ENCODE assay signal across 9 cellular contexts in the genomic region with DNA sequence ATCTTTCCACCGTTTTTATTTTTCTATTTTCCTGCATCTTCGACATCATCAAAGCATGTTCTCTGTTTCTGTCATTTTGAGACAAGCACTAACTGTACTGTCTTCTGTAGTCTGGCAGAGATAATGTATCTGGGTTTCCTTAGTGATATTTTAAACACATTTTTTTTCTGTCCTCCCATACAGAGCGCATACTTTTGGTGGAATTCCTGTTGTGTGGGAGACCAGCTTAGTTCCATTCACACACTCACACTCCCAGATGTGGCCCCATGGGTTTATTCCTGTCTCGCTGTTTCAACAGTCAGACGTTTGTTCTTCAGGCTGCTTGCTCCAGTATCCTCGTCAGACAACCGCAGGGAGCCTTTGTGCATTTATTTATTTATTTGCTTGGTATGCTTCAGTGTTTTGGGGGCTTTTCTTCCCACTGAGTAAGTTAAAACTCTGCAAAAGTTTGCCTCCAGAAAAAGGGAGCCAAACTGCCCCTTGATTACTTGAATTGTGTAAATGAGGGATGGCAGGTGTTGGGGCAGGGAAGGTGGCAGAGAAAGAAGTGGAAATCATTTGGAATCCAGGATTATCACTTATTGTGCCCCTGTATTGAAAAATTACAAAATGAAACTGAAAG.
A peak's percentile ranks its signal among the peaks of the same experiment; 100 is the strongest.
DNase-seq lines count a peak whose midpoint lies in the region; ATAC-seq and TF ChIP-seq lines count a peak whose summit lies in the region.
"Had no signal": no experiment of that assay in that cellular context is flagged by ENCODE, and none has a peak within 500 bp of the region (broad histone marks: within the 10 kb centered on the region; RNA-seq: fewer than 3 reads in every experiment).

No MANE protein-coding gene starts in this region.

- H3K9me3 Mint-ChIP-seq in CD8-positive, alpha-beta memory T cell, result peaks cover 0 to 5% (median 0%) of the 10 kb centered on the region in 5 donors
- H3K9me3 Mint-ChIP-seq in activated CD4-positive, alpha-beta memory T cell treated with anti-CD3 and anti-CD28 coated beads for 36 hours, result peaks cover 3% of the 10 kb centered on the region

- TF ChIP-seq CTCF in RWPE2 (IDR thresholded peaks at IDR 0.05; ENCODE audit: poor library complexity, severe bottlenecking) (no peak), fibroblast of the aortic adventitia (IDR thresholded peaks at IDR 0.05; ENCODE audit: insufficient read depth, low read length) (no peak)

- no peak overlapping the region for H3K14ac ChIP-seq in neuronal stem cell (ENCODE audit: low read length)

- H3K36me3 ChIP-seq in RWPE2 (ENCODE audit: low read depth) (no peaks in the 10 kb centered on the region), neuronal stem cell (replicated peaks in 1 of 2; ENCODE audit: control insufficient read depth in 2 of 2, insufficient read depth in 2 of 2, low read length in 2 of 2) (no peaks in the 10 kb centered on the region)
- no peaks in the 10 kb centered on the region for H3K36me3 ChIP-seq in CD8-positive, alpha-beta memory T cell (ENCODE audit: insufficient read depth, low read length)

- no peaks in the 10 kb centered on the region for H3K27me3 ChIP-seq in RWPE2 (ENCODE audit: insufficient read depth, poor library complexity, severe bottlenecking)
- H3K27me3 ChIP-seq in neuronal stem cell (ENCODE audit: control insufficient read depth in 3 of 3, insufficient read depth in 3 of 3, low read depth in 1 of 3, low read length in 3 of 3), result no peaks in the 10 kb centered on the region
- H3K27me3 ChIP-seq in CD8-positive, alpha-beta memory T cell (ENCODE audit: insufficient read depth, low read length, poor library complexity, severe bottlenecking), result no peaks in the 10 kb centered on the region

- peaks cover 0 to 1% of the 10 kb centered on the region in 2 donors for H3K27me3 Mint-ChIP-seq in CD8-positive, alpha-beta memory T cell
- H3K27me3 Mint-ChIP-seq in activated CD4-positive, alpha-beta memory T cell treated with anti-CD3 and anti-CD28 coated beads for 36 hours, result no peaks in the 10 kb centered on the region
- H3K27me3 Mint-ChIP-seq: activated B cell treated with CpG ODN at 0.5 μM for 24 hours had no signal

- H3K18ac ChIP-seq in neuronal stem cell (ENCODE audit: low read length), result no peak overlapping the region

- ATAC-seq in RWPE2 (ENCODE audit: low read depth), result no peak
- ATAC-seq in GM21576 (IDR thresholded peaks at IDR 0.05; ENCODE audit: unreplicated experiment), result no peak

- POLR2A ChIA-PET in CD8-positive, alpha-beta memory T cell (lab: Charles Lee), result no interaction called here
- POLR2A ChIA-PET in activated CD4-positive, alpha-beta memory T cell treated with anti-CD3 and anti-CD28 coated beads for 36 hours (lab: Charles Lee), result no interaction called here

- no CpG with 5 or more reads among the region's 7 CpGs for WGBS in neuronal stem cell (ENCODE audit: extremely low coverage in 2 of 2, insufficient read length in 2 of 2, insufficient replicate concordance in 1 of 2), 2 donors

- H4K91ac ChIP-seq in neuronal stem cell (ENCODE audit: low read depth, low read length, poor library complexity), result no peak overlapping the region

- peak overlapping the region; percentile 94 for H3K27ac ChIP-seq in RWPE2 (ENCODE audit: poor library complexity, severe bottlenecking)
- peak overlapping the region; percentile 67 for H3K27ac ChIP-seq in neuronal stem cell (replicated peaks; ENCODE audit: low read length)
- H3K27ac ChIP-seq in CD8-positive, alpha-beta memory T cell (ENCODE audit: low read depth, low read length), result no peak overlapping the region

- H3K4ac ChIP-seq in neuronal stem cell (ENCODE audit: low read length), result no peak overlapping the region

- H3K36me3 Mint-ChIP-seq in CD8-positive, alpha-beta memory T cell, result peaks cover 0 to 11% (median 3%) of the 10 kb centered on the region in 3 donors
- H3K36me3 Mint-ChIP-seq in activated CD4-positive, alpha-beta memory T cell treated with anti-CD3 and anti-CD28 coated beads for 36 hours, result no peaks in the 10 kb centered on the region

- H2AK5ac ChIP-seq in neuronal stem cell (ENCODE audit: low read depth, low read length), result no peak overlapping the region

- no peak overlapping the region for H2BK5ac ChIP-seq in neuronal stem cell (ENCODE audit: low read length)

- H3K23ac ChIP-seq in neuronal stem cell (ENCODE audit: low read depth, low read length, poor library complexity), result no peak overlapping the region

- no peak overlapping the region for H2BK120ac ChIP-seq in neuronal stem cell (ENCODE audit: low read depth, low read length)

- H3K79me1 ChIP-seq in neuronal stem cell (ENCODE audit: low read depth, low read length), result no peaks in the 10 kb centered on the region

- H3K4me2 ChIP-seq in neuronal stem cell (ENCODE audit: insufficient read depth, low read length, poor library complexity, severe bottlenecking), result no peak overlapping the region

- H3K4me3 Mint-ChIP-seq in CD8-positive, alpha-beta memory T cell, result no peak overlapping the region
- H3K4me3 Mint-ChIP-seq in activated CD4-positive, alpha-beta memory T cell treated with anti-CD3 and anti-CD28 coated beads for 36 hours, result no peak overlapping the region
- H3K4me3 Mint-ChIP-seq: activated B cell treated with CpG ODN at 0.5 μM for 24 hours had no signal

- no peak overlapping the region for H2BK15ac ChIP-seq in neuronal stem cell (ENCODE audit: low read length)

- CTCF ChIA-PET in CD8-positive, alpha-beta memory T cell (lab: Charles Lee), result no interaction called here
- CTCF ChIA-PET in activated CD4-positive, alpha-beta memory T cell treated with anti-CD3 and anti-CD28 coated beads for 36 hours (lab: Charles Lee), result no interaction called here

- peak overlapping the region; percentile 42 for H2AFZ ChIP-seq in neuronal stem cell (ENCODE audit: low read length)

- H4K8ac ChIP-seq in neuronal stem cell (ENCODE audit: low read depth, low read length), result no peak overlapping the region

- no peak overlapping the region for H3K4me3 ChIP-seq in RWPE2 (ENCODE audit: severe bottlenecking)
- peak overlapping the region; percentile 50 for H3K4me3 ChIP-seq in fibroblast of the aortic adventitia (ENCODE audit: low read depth, low read length)
- H3K4me3 ChIP-seq in neuronal stem cell (ENCODE audit: low read length in 2 of 2), result peak overlapping the region in 1 of 2 donors; percentile 5
- H3K4me3 ChIP-seq in CD8-positive, alpha-beta memory T cell (ENCODE audit: low read length), result no peak overlapping the region

- peaks cover 11 to 34% (median 20%) of the 10 kb centered on the region in 3 donors for H3K4me1 Mint-ChIP-seq in CD8-positive, alpha-beta memory T cell
- H3K4me1 Mint-ChIP-seq in activated CD4-positive, alpha-beta memory T cell treated with anti-CD3 and anti-CD28 coated beads for 36 hours (ENCODE audit: low read depth), result peaks cover 32% of the 10 kb centered on the region

- no peak overlapping the region for H3K27ac Mint-ChIP-seq in CD8-positive, alpha-beta memory T cell
- H3K27ac Mint-ChIP-seq in activated CD4-positive, alpha-beta memory T cell treated with anti-CD3 and anti-CD28 coated beads for 36 hours, result no peak overlapping the region
- H3K27ac Mint-ChIP-seq: activated B cell treated with CpG ODN at 0.5 μM for 24 hours had no signal

- H3K9me3 ChIP-seq in RWPE2 (ENCODE audit: severe bottlenecking), result no peaks in the 10 kb centered on the region
- H3K9me3 ChIP-seq in neuronal stem cell (replicated peaks in 1 of 2; ENCODE audit: control insufficient read depth in 2 of 2, insufficient read depth in 1 of 2, low read depth in 1 of 2, low read length in 2 of 2), result no peaks in the 10 kb centered on the region
- H3K9me3 ChIP-seq in CD8-positive, alpha-beta memory T cell (ENCODE audit: low read length), result no peaks in the 10 kb centered on the region

- intact Hi-C loops in activated CD4-positive, alpha-beta memory T cell treated with anti-CD3 and anti-CD28 coated beads for 36 hours (cut with micrococcal nuclease), result loop anchor here (2.0 to 10.0 kb wide), 4 partner anchors 100 to 427 kb away; no protein-coding TSS in a partner anchor

- H3K9ac ChIP-seq in neuronal stem cell (ENCODE audit: low read depth, low read length, poor library complexity), result no peak overlapping the region

- DNase-seq in AG08395 (ENCODE audit: low spot score), result peak; percentile 78
- DNase-seq in RWPE2 (ENCODE audit: low spot score), result no peak
- DNase-seq in fibroblast of the aortic adventitia (ENCODE audit: low read depth), result peak; percentile 99
- peak; percentile 29 for DNase-seq in neuronal stem cell (ENCODE audit: low spot score)
- DNase-seq in CD8-positive, alpha-beta memory T cell, result no peak
- no peak for DNase-seq in nucleus accumbens (lab: John Stamatoyannopoulos, UW)
- no peak for DNase-seq in activated CD4-positive, alpha-beta memory T cell treated with anti-CD3 and anti-CD28 coated beads for 36 hours
- DNase-seq: activated B cell treated with CpG ODN at 0.5 μM for 24 hours had no signal

- H3K4me1 ChIP-seq in RWPE2 (ENCODE audit: insufficient read depth, poor library complexity, severe bottlenecking) (peaks cover 39% of the 10 kb centered on the region), neuronal stem cell (ENCODE audit: control insufficient read depth in 2 of 2, insufficient read depth in 1 of 2, low read depth in 1 of 2, low read length in 2 of 2) (peaks cover 3 to 26% of the 10 kb centered on the region in 2 donors)
- H3K4me1 ChIP-seq in CD8-positive, alpha-beta memory T cell (ENCODE audit: insufficient read depth, low read length), result no peaks in the 10 kb centered on the region

- H2BK12ac ChIP-seq in neuronal stem cell (ENCODE audit: low read length), result no peak overlapping the region

Comparison
In these comparisons a context has a peak if more than half of its experiments do, and no peak if none do; other contexts are left out.
1. DNase-seq: peak in AG08395 (single experiment), fibroblast of the aortic adventitia (single experiment) and neuronal stem cell (single experiment); none in RWPE2 (single experiment), CD8-positive, alpha-beta memory T cell (0 of 5), nucleus accumbens (0 of 56) and activated CD4-positive, alpha-beta memory T cell treated with anti-CD3 and anti-CD28 coated beads for 36 hours (single experiment).